Comparison of ENCODE assay signal across 1 cellular context in the genomic region with DNA sequence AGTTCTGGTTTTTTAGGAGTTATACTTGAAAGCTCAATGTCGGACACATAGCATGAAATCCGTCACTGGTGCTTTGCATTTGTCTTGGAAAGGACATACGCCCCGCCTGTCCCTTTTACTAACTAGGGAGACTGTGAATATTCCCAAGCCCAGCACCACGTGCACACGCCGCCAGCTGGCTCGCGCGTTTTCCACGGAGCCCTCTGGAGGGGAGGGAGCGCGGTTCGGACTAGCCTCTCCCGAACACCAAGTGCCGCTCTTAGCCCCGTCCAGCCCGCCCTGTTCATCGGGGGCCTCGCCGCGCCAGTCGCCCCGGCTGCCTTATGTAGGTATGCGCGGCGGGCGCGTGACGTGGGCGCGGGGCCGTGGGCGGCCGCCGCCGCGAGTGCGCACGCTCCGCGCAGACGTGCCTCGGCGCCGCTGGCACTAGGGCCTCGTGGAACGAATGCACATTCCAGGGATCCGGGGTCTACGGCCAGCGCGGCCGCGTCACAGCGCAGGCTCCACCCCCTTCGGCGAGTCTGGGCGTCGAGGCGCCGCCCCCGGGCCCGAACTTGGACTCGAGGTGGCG.
TF ChIP-seq lines count a peak whose summit lies in the region.

No MANE protein-coding gene starts in this region.

TF ChIP-seq in H1, 55 proteins besides CTCF, POLR2A, EP300 and RAD21 (continued from another document):
- TF ChIP-seq TEAD4 (IDR thresholded peaks at IDR 0.05; ENCODE audit: low read depth, low read length) = peak; percentile 96
- peak; percentile 80 for TF ChIP-seq POLR2AphosphoS5 (IDR thresholded peaks at IDR 0.05; ENCODE audit: low read depth, low read length)
- TF ChIP-seq KDM1A (IDR thresholded peaks at IDR 0.05; ENCODE audit: borderline replicate concordance, low read length) = peak; percentile 12; the same call in 1 of the 2 replicates
- TF ChIP-seq KDM4A (IDR thresholded peaks at IDR 0.05; ENCODE audit: low read depth, low read length, severe bottlenecking) = peak; percentile 94
- 0 out of 2 replicates have a peak, but pooled peaks have one; percentile 29 for TF ChIP-seq EGR1 (IDR thresholded peaks at IDR 0.05; ENCODE audit: borderline replicate concordance, low read depth, low read length)
- no peak for TF ChIP-seq ATF2 (IDR thresholded peaks at IDR 0.05; ENCODE audit: low read length)
- no peak for TF ChIP-seq CEBPB (IDR thresholded peaks at IDR 0.05; ENCODE audit: low read depth, low read length)
- TF ChIP-seq SRF (IDR thresholded peaks at IDR 0.05; ENCODE audit: low read depth, low read length) = no peak
- TF ChIP-seq TAF7 (optimal IDR thresholded peaks at IDR 0.05; ENCODE audit: borderline replicate concordance, low read depth, low read length) = peak; percentile 61
- TF ChIP-seq CHD1 (IDR thresholded peaks at IDR 0.05; ENCODE audit: low read depth, low read length) = no peak; the same call in 1 of the 2 replicates
- TF ChIP-seq CTBP2 (IDR thresholded peaks at IDR 0.05; ENCODE audit: borderline replicate concordance, insufficient read depth, insufficient read length, low read length) = peak; percentile 33
- TF ChIP-seq YY1 (IDR thresholded peaks at IDR 0.05; ENCODE audit: low read depth, low read length) = no peak
- TF ChIP-seq SIN3A (conservative IDR thresholded peaks at IDR 0.05 in 1 of 2, IDR thresholded peaks at IDR 0.05 in 1 of 2; ENCODE audit: low read depth in 1 of 2, low read length in 2 of 2) = peak in 1 of 2 experiments; percentile 58; a peak in 2 of 4 replicates
- peak; percentile 93 for TF ChIP-seq ASH2L (IDR thresholded peaks at IDR 0.05; ENCODE audit: low read length)
- no peak for TF ChIP-seq POU5F1 (IDR thresholded peaks at IDR 0.05; ENCODE audit: low read depth, low read length)
- TF ChIP-seq GABPA (IDR thresholded peaks at IDR 0.05; ENCODE audit: borderline replicate concordance, insufficient read depth, low read length) = no peak
- TF ChIP-seq HDAC6 (IDR thresholded peaks at IDR 0.05; ENCODE audit: low read depth, low read length) = no peak
- peak; percentile 77 for TF ChIP-seq BACH1 (IDR thresholded peaks at IDR 0.05; ENCODE audit: low read length)
- TF ChIP-seq BRCA1 (IDR thresholded peaks at IDR 0.05; ENCODE audit: low read depth, low read length) = 0 out of 2 replicates have a peak, but pooled peaks have one; percentile 1
- TF ChIP-seq, protein P1, sequence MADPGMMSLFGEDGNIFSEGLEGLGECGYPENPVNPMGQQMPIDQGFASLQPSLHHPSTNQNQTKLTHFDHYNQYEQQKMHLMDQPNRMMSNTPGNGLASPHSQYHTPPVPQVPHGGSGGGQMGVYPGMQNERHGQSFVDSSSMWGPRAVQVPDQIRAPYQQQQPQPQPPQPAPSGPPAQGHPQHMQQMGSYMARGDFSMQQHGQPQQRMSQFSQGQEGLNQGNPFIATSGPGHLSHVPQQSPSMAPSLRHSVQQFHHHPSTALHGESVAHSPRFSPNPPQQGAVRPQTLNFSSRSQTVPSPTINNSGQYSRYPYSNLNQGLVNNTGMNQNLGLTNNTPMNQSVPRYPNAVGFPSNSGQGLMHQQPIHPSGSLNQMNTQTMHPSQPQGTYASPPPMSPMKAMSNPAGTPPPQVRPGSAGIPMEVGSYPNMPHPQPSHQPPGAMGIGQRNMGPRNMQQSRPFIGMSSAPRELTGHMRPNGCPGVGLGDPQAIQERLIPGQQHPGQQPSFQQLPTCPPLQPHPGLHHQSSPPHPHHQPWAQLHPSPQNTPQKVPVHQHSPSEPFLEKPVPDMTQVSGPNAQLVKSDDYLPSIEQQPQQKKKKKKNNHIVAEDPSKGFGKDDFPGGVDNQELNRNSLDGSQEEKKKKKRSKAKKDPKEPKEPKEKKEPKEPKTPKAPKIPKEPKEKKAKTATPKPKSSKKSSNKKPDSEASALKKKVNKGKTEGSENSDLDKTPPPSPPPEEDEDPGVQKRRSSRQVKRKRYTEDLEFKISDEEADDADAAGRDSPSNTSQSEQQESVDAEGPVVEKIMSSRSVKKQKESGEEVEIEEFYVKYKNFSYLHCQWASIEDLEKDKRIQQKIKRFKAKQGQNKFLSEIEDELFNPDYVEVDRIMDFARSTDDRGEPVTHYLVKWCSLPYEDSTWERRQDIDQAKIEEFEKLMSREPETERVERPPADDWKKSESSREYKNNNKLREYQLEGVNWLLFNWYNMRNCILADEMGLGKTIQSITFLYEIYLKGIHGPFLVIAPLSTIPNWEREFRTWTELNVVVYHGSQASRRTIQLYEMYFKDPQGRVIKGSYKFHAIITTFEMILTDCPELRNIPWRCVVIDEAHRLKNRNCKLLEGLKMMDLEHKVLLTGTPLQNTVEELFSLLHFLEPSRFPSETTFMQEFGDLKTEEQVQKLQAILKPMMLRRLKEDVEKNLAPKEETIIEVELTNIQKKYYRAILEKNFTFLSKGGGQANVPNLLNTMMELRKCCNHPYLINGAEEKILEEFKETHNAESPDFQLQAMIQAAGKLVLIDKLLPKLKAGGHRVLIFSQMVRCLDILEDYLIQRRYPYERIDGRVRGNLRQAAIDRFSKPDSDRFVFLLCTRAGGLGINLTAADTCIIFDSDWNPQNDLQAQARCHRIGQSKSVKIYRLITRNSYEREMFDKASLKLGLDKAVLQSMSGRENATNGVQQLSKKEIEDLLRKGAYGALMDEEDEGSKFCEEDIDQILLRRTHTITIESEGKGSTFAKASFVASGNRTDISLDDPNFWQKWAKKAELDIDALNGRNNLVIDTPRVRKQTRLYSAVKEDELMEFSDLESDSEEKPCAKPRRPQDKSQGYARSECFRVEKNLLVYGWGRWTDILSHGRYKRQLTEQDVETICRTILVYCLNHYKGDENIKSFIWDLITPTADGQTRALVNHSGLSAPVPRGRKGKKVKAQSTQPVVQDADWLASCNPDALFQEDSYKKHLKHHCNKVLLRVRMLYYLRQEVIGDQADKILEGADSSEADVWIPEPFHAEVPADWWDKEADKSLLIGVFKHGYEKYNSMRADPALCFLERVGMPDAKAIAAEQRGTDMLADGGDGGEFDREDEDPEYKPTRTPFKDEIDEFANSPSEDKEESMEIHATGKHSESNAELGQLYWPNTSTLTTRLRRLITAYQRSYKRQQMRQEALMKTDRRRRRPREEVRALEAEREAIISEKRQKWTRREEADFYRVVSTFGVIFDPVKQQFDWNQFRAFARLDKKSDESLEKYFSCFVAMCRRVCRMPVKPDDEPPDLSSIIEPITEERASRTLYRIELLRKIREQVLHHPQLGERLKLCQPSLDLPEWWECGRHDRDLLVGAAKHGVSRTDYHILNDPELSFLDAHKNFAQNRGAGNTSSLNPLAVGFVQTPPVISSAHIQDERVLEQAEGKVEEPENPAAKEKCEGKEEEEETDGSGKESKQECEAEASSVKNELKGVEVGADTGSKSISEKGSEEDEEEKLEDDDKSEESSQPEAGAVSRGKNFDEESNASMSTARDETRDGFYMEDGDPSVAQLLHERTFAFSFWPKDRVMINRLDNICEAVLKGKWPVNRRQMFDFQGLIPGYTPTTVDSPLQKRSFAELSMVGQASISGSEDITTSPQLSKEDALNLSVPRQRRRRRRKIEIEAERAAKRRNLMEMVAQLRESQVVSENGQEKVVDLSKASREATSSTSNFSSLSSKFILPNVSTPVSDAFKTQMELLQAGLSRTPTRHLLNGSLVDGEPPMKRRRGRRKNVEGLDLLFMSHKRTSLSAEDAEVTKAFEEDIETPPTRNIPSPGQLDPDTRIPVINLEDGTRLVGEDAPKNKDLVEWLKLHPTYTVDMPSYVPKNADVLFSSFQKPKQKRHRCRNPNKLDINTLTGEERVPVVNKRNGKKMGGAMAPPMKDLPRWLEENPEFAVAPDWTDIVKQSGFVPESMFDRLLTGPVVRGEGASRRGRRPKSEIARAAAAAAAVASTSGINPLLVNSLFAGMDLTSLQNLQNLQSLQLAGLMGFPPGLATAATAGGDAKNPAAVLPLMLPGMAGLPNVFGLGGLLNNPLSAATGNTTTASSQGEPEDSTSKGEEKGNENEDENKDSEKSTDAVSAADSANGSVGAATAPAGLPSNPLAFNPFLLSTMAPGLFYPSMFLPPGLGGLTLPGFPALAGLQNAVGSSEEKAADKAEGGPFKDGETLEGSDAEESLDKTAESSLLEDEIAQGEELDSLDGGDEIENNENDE (IDR thresholded peaks at IDR 0.05; ENCODE audit: insufficient replicate concordance, low read length) = no peak
- no peak for TF ChIP-seq CBX5 (IDR thresholded peaks at IDR 0.05; ENCODE audit: low read depth, low read length)
- no peak for TF ChIP-seq CHD2 (IDR thresholded peaks at IDR 0.05; ENCODE audit: low read length)
- TF ChIP-seq FOSL1 (IDR thresholded peaks at IDR 0.05; ENCODE audit: insufficient read depth, low read depth, low read length) = peak; percentile 63; the same call in 1 of the 2 replicates
- TF ChIP-seq NANOG (IDR thresholded peaks at IDR 0.05; ENCODE audit: insufficient read depth, low read depth, low read length, poor library complexity, severe bottlenecking) = no peak
- TF ChIP-seq, protein P2, sequence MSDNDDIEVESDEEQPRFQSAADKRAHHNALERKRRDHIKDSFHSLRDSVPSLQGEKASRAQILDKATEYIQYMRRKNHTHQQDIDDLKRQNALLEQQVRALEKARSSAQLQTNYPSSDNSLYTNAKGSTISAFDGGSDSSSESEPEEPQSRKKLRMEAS (IDR thresholded peaks at IDR 0.05) = peak; percentile 78
- 0 out of 2 replicates have a peak, but pooled peaks have one; percentile 44 for TF ChIP-seq TBP (IDR thresholded peaks at IDR 0.05; ENCODE audit: low read depth, low read length)
- TF ChIP-seq GTF2F1 (IDR thresholded peaks at IDR 0.05; ENCODE audit: borderline replicate concordance, low read depth, low read length) = no peak
- TF ChIP-seq, protein P3, sequence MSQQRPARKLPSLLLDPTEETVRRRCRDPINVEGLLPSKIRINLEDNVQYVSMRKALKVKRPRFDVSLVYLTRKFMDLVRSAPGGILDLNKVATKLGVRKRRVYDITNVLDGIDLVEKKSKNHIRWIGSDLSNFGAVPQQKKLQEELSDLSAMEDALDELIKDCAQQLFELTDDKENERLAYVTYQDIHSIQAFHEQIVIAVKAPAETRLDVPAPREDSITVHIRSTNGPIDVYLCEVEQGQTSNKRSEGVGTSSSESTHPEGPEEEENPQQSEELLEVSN (IDR thresholded peaks at IDR 0.05) = peak; percentile 49
- TF ChIP-seq CREB1 (IDR thresholded peaks at IDR 0.05) = peak; percentile 68; the same call in 1 of the 2 replicates
- TF ChIP-seq TCF12 (IDR thresholded peaks at IDR 0.05; ENCODE audit: low read depth, low read length) = no peak
- TF ChIP-seq NRF1 (IDR thresholded peaks at IDR 0.05; ENCODE audit: low read depth, low read length) = peak; percentile 14; the same call in 1 of the 2 replicates
- TF ChIP-seq SP2 (IDR thresholded peaks at IDR 0.05; ENCODE audit: low read length) = no peak
- TF ChIP-seq HDAC2 (IDR thresholded peaks at IDR 0.05; ENCODE audit: borderline replicate concordance in 1 of 2, low read depth in 2 of 2, low read length in 2 of 2) = peak; percentile 22 to 92; a peak in 2 of 4 replicates
